17 cellular contexts compared by ENCODE assay signal in genomic region chr10:31194986-31195385, GRCh38.
DNase-seq lines count a peak whose midpoint lies in the region; ATAC-seq and TF ChIP-seq lines count a peak whose summit lies in the region.
"Had no signal": no experiment of that assay in that cellular context is flagged by ENCODE, and none has a peak within 500 bp of the region (broad histone marks: within the 10 kb centered on the region; RNA-seq: fewer than 3 reads in every experiment).

No MANE protein-coding gene starts in this region.

- no peak overlapping the region for H3K9ac ChIP-seq in mammary epithelial cell (ENCODE audit: insufficient read depth, low read length)

- DNase-seq in EH (ENCODE audit: low read depth) (peak; percentile 22), mammary epithelial cell (peak; percentile 6), neural crest cell (ENCODE audit: low read depth, low spot score) (no peak), pons (ENCODE audit: low spot score) (no peak), CD14-positive monocyte (ENCODE audit: low spot score) (no peak)
- peak; percentile 51 for DNase-seq in Jurkat, Clone E6-1 (ENCODE audit: low read depth, low spot score)
- DNase-seq in stimulated activated naive CD8-positive, alpha-beta T cell treated with anti-CD3 and anti-CD28 coated beads, Interleukin-15, amount 100 ng/mL, for 72 hours = no peak
- DNase-seq: CD8-positive, alpha-beta memory T cell; DMS153; GDM1; GOT3; HFFc6; NCI-H1417; NCI-H1930; NCI-H2171; NCI-H510A; RPMI8226 had no signal

- no peaks in the 10 kb centered on the region for H3K9me3 Mint-ChIP-seq in neural crest cell
- no peaks in the 10 kb centered on the region for H3K9me3 Mint-ChIP-seq in stimulated activated naive CD8-positive, alpha-beta T cell treated with anti-CD3 and anti-CD28 coated beads, Interleukin-15, amount 100 ng/mL, for 72 hours
- peaks cover 0 to 3% (median 0%) of the 10 kb centered on the region in 7 donors for H3K9me3 Mint-ChIP-seq in CD14-positive monocyte
- H3K9me3 Mint-ChIP-seq: CD8-positive, alpha-beta memory T cell; HFFc6 had no signal

- no peak for ATAC-seq in stimulated activated naive CD8-positive, alpha-beta T cell treated with anti-CD3 and anti-CD28 coated beads, Interleukin-15, amount 100 ng/mL, for 72 hours

- no peak overlapping the region for H3K4me3 ChIP-seq in Jurkat, Clone E6-1 (ENCODE audit: low read length)
- no peak overlapping the region for H3K4me3 ChIP-seq in mammary epithelial cell (replicated peaks in 1 of 3; ENCODE audit: insufficient read depth in 1 of 3, low read depth in 2 of 3, low read length in 3 of 3)

- no peaks in the 10 kb centered on the region for H3K36me3 ChIP-seq in mammary epithelial cell (ENCODE audit: insufficient read depth, low read length)

- no peaks in the 10 kb centered on the region for H3K4me1 ChIP-seq in mammary epithelial cell (ENCODE audit: insufficient read depth, low read length)

- H4K20me1 ChIP-seq in mammary epithelial cell (ENCODE audit: insufficient read depth, low read length) = no peaks in the 10 kb centered on the region

- H3K27me3 ChIP-seq in mammary epithelial cell (ENCODE audit: insufficient read depth, low read length) = no peaks in the 10 kb centered on the region

- H3K4me1 Mint-ChIP-seq in neural crest cell (peaks cover 8% of the 10 kb centered on the region), CD14-positive monocyte (no peaks in the 10 kb centered on the region)
- H3K4me1 Mint-ChIP-seq in stimulated activated naive CD8-positive, alpha-beta T cell treated with anti-CD3 and anti-CD28 coated beads, Interleukin-15, amount 100 ng/mL, for 72 hours = no peaks in the 10 kb centered on the region
- H3K4me1 Mint-ChIP-seq: CD8-positive, alpha-beta memory T cell had no signal

- H2AFZ ChIP-seq in mammary epithelial cell (ENCODE audit: low read depth, low read length) = no peak overlapping the region

- H3K4me2 ChIP-seq in mammary epithelial cell (ENCODE audit: insufficient read depth, low read depth, low read length) = no peak overlapping the region

- no peaks in the 10 kb centered on the region for H3K79me2 ChIP-seq in mammary epithelial cell (ENCODE audit: insufficient read depth, low read length)

- no peak for TF ChIP-seq CTCF in mammary epithelial cell (conservative IDR thresholded peaks at IDR 0.05 in 1 of 2, IDR thresholded peaks at IDR 0.05 in 1 of 2; ENCODE audit: extremely low read depth in 1 of 2, insufficient read depth in 1 of 2, low read depth in 1 of 2, low read length in 2 of 2)
- no peak for TF ChIP-seq CTCF in neural crest cell (conservative IDR thresholded peaks at IDR 0.05)
- no peak for TF ChIP-seq CTCF in CD14-positive monocyte (IDR thresholded peaks at IDR 0.05)

- H3K36me3 Mint-ChIP-seq in neural crest cell (ENCODE audit: low read depth) (no peaks in the 10 kb centered on the region), CD14-positive monocyte (no peaks in the 10 kb centered on the region)
- H3K36me3 Mint-ChIP-seq: CD8-positive, alpha-beta memory T cell had no signal

- 61% methylated on average over 4 of the region's 4 CpGs for WGBS in mammary epithelial cell (ENCODE audit: low coverage, missing lambda C conversion rate)

- no peaks in the 10 kb centered on the region for H3K9me3 ChIP-seq in mammary epithelial cell (replicated peaks; ENCODE audit: insufficient read depth, low read length)

- dilution Hi-C loops in mammary epithelial cell (cut with HindIII; ENCODE audit: low sequenced_read_pairs) = no loop called here

- H3K27ac ChIP-seq in mammary epithelial cell (ENCODE audit: insufficient read depth, low read depth, low read length) = no peak overlapping the region

- intact Hi-C loops in mammary epithelial cell (cut with micrococcal nuclease) (no loop called here), CD14-positive monocyte (cut with micrococcal nuclease) (no loop called here)

- in situ Hi-C loops in mammary epithelial cell (cut with MboI; ENCODE audit: low sequenced_read_pairs in 2 of 2) = no loop called here

- H3K4me3 Mint-ChIP-seq in neural crest cell (no peak overlapping the region), CD14-positive monocyte (no peak overlapping the region)
- no peak overlapping the region for H3K4me3 Mint-ChIP-seq in stimulated activated naive CD8-positive, alpha-beta T cell treated with anti-CD3 and anti-CD28 coated beads, Interleukin-15, amount 100 ng/mL, for 72 hours
- H3K4me3 Mint-ChIP-seq: CD8-positive, alpha-beta memory T cell; HFFc6 had no signal

- BruUV-seq in mammary epithelial cell (replicated peaks; lab: Mats Ljungman, UMichigan) = no TSS peak

- H3K27me3 Mint-ChIP-seq in neural crest cell (ENCODE audit: low read depth) = no peaks in the 10 kb centered on the region
- H3K27me3 Mint-ChIP-seq in stimulated activated naive CD8-positive, alpha-beta T cell treated with anti-CD3 and anti-CD28 coated beads, Interleukin-15, amount 100 ng/mL, for 72 hours = no peaks in the 10 kb centered on the region
- no peaks in the 10 kb centered on the region for H3K27me3 Mint-ChIP-seq in CD14-positive monocyte (ENCODE audit: low read depth in 3 of 3)

- CTCF ChIA-PET in mammary epithelial cell (lab: Charles Lee; ENCODE audit: low non-redundant PET) = no interaction called here

- H3K27ac Mint-ChIP-seq in neural crest cell (ENCODE audit: unreplicated experiment) (peak overlapping the region; percentile 63), CD14-positive monocyte (no peak overlapping the region)
- H3K27ac Mint-ChIP-seq in stimulated activated naive CD8-positive, alpha-beta T cell treated with anti-CD3 and anti-CD28 coated beads, Interleukin-15, amount 100 ng/mL, for 72 hours = no peak overlapping the region
- H3K27ac Mint-ChIP-seq: CD8-positive, alpha-beta memory T cell; HFFc6 had no signal

Comparison
In these comparisons a context has a peak if more than half of its experiments do, and no peak if none do; other contexts are left out.
1. DNase-seq: peak in EH (single experiment), Jurkat, Clone E6-1 (single experiment) and mammary epithelial cell (single experiment); none in neural crest cell (single experiment), pons (single experiment), stimulated activated naive CD8-positive, alpha-beta T cell treated with anti-CD3 and anti-CD28 coated beads, Interleukin-15, amount 100 ng/mL, for 72 hours (0 of 2) and CD14-positive monocyte (single experiment).